In genomic region chr18:30183766-30184165, GRCh38 we compare ENCODE assay signal across 34 cellular contexts.
"Had no signal": no experiment of that assay in that cellular context is flagged by ENCODE, and none has a peak within 500 bp of the region (broad histone marks: within the 10 kb centered on the region; RNA-seq: fewer than 3 reads in every experiment).

No MANE protein-coding gene starts in this region.

- H3K27ac ChIP-seq: adrenal gland, body of pancreas, cardiac muscle cell, coronary artery, dorsolateral prefrontal cortex, foreskin keratinocyte, gastrocnemius medialis, heart left ventricle, WERI-Rb-1 had no signal

- H3K27me3 Mint-ChIP-seq: activated B cell treated with CpG ODN at 0.5 μM for 24 hours; activated CD8-positive, alpha-beta T cell treated with anti-CD3 and anti-CD28 coated beads for 36 hours; activated naive CD4-positive, alpha-beta T cell treated with anti-CD3 and anti-CD28 coated beads, Interleukin-2, amount 50 U/mL, for 24 hours; activated naive CD8-positive, alpha-beta T cell treated with anti-CD3 and anti-CD28 coated beads for 36 hours; activated naive CD8-positive, alpha-beta T cell treated with anti-CD3 and anti-CD28 coated beads, Interleukin-2, amount 50 U/mL, for 24 hours; activated T-helper 17 cell treated with anti-CD3 and anti-CD28 coated beads, Interleukin-2, amount 50 U/mL, for 72 hours; dendritic cell treated with granulocyte-macrophage colony-stimulating factor and Interleukin-4, amounts not matched to agents 40 ng/mL and 50 ng/mL, for 4 days; T-helper 17 cell had no signal

- H3K4me3 ChIP-seq: adrenal gland, body of pancreas, cardiac muscle cell, coronary artery, dorsolateral prefrontal cortex, gastrocnemius medialis, heart left ventricle had no signal

- DNase-seq: activated B cell treated with CpG ODN at 0.5 μM for 24 hours; activated CD4-positive, alpha-beta T cell treated with anti-CD3 and anti-CD28 coated beads for 48 hours; activated CD4-positive, alpha-beta T cell treated with anti-CD3 and anti-CD28 coated beads, Interleukin-2, amount 50 U/mL, for 1 hour; activated CD4-positive, alpha-beta T cell treated with anti-CD3 and anti-CD28 coated beads, Interleukin-2, amount 50 U/mL, for 48 hours; activated CD8-positive, alpha-beta memory T cell treated with anti-CD3 and anti-CD28 coated beads for 24 hours; activated CD8-positive, alpha-beta T cell treated with anti-CD3 and anti-CD28 coated beads for 36 hours; activated effector memory CD4-positive, alpha-beta T cell treated with Interleukin-2 at 50 U/mL for 16 hours; activated gamma-delta T cell treated with Interleukin-2 at 50 U/mL for 16 hours; activated naive CD4-positive, alpha-beta T cell treated with Interleukin-2 at 50 U/mL for 16 hours; activated naive CD8-positive, alpha-beta T cell treated with anti-CD3 and anti-CD28 coated beads for 36 hours; activated naive CD8-positive, alpha-beta T cell treated with anti-CD3 and anti-CD28 coated beads, Interleukin-2, amount 50 U/mL, for 24 hours; activated T-cell treated with anti-CD3 and anti-CD28 coated beads, Interleukin-2, amount 50 U/mL, for 4 hours; adrenal gland; amygdala; aorta; body of pancreas; central memory CD4-positive, alpha-beta T cell; dorsolateral prefrontal cortex; effector memory CD4-positive, alpha-beta T cell; endodermal cell; foreskin keratinocyte; gastrocnemius medialis; glutamatergic neuron; heart left ventricle; hypothalamus; T-helper 17 cell; T1000; WERI-Rb-1 had no signal

- H3K9me3 Mint-ChIP-seq: endodermal cell had no signal

- H3K9me3 ChIP-seq: adrenal gland, body of pancreas, gastrocnemius medialis had no signal

- H3K36me3 Mint-ChIP-seq: activated naive CD4-positive, alpha-beta T cell treated with anti-CD3 and anti-CD28 coated beads, Interleukin-2, amount 50 U/mL, for 24 hours; activated naive CD8-positive, alpha-beta T cell treated with anti-CD3 and anti-CD28 coated beads for 36 hours had no signal

- H3K36me3 ChIP-seq: adrenal gland, cardiac muscle cell, gastrocnemius medialis, heart left ventricle, WERI-Rb-1 had no signal

- H3K4me3 Mint-ChIP-seq: activated B cell treated with CpG ODN at 0.5 μM for 24 hours; activated CD8-positive, alpha-beta T cell treated with anti-CD3 and anti-CD28 coated beads for 36 hours; activated naive CD4-positive, alpha-beta T cell treated with anti-CD3 and anti-CD28 coated beads, Interleukin-2, amount 50 U/mL, for 24 hours; activated naive CD8-positive, alpha-beta T cell treated with anti-CD3 and anti-CD28 coated beads for 36 hours; activated naive CD8-positive, alpha-beta T cell treated with anti-CD3 and anti-CD28 coated beads, Interleukin-2, amount 50 U/mL, for 24 hours; activated T-cell treated with anti-CD3 and anti-CD28 coated beads, Interleukin-2, amount 50 U/mL, for 4 hours; activated T-helper 17 cell treated with anti-CD3 and anti-CD28 coated beads, Interleukin-2, amount 50 U/mL, for 72 hours; dendritic cell treated with granulocyte-macrophage colony-stimulating factor and Interleukin-4, amounts not matched to agents 40 ng/mL and 50 ng/mL, for 4 days; endodermal cell; T-helper 17 cell; T-helper 2 cell treated with Interferon-gamma antibody and Interleukin-4, amounts not matched to agents 5 μg/mL and 100 μg/mL, for 36 hours had no signal

- H3K27ac Mint-ChIP-seq: activated B cell treated with CpG ODN at 0.5 μM for 24 hours; activated CD8-positive, alpha-beta T cell treated with anti-CD3 and anti-CD28 coated beads for 36 hours; activated naive CD4-positive, alpha-beta T cell treated with anti-CD3 and anti-CD28 coated beads, Interleukin-2, amount 50 U/mL, for 24 hours; activated naive CD8-positive, alpha-beta T cell treated with anti-CD3 and anti-CD28 coated beads for 36 hours; activated naive CD8-positive, alpha-beta T cell treated with anti-CD3 and anti-CD28 coated beads, Interleukin-2, amount 50 U/mL, for 24 hours; activated T-helper 17 cell treated with anti-CD3 and anti-CD28 coated beads, Interleukin-2, amount 50 U/mL, for 72 hours; dendritic cell treated with granulocyte-macrophage colony-stimulating factor and Interleukin-4, amounts not matched to agents 40 ng/mL and 50 ng/mL, for 4 days; endodermal cell; T-helper 17 cell; T-helper 2 cell treated with Interferon-gamma antibody and Interleukin-4, amounts not matched to agents 5 μg/mL and 100 μg/mL, for 36 hours had no signal

- H3K27me3 ChIP-seq: adrenal gland, body of pancreas, cardiac muscle cell, dorsolateral prefrontal cortex, foreskin keratinocyte, gastrocnemius medialis, heart left ventricle had no signal

- H3K4me1 ChIP-seq: adrenal gland, body of pancreas, foreskin keratinocyte, gastrocnemius medialis, heart left ventricle had no signal

- H3K4me1 Mint-ChIP-seq: activated B cell treated with CpG ODN at 0.5 μM for 24 hours; activated naive CD4-positive, alpha-beta T cell treated with anti-CD3 and anti-CD28 coated beads, Interleukin-2, amount 50 U/mL, for 24 hours; activated naive CD8-positive, alpha-beta T cell treated with anti-CD3 and anti-CD28 coated beads for 36 hours; activated naive CD8-positive, alpha-beta T cell treated with anti-CD3 and anti-CD28 coated beads, Interleukin-2, amount 50 U/mL, for 24 hours; activated T-helper 17 cell treated with anti-CD3 and anti-CD28 coated beads, Interleukin-2, amount 50 U/mL, for 72 hours; endodermal cell; T-helper 17 cell had no signal
